Comparison of ENCODE assay signal across 10 cellular contexts in genomic region chrX:23334871-23335599, GRCh38. TPM values are rescaled to one million over a fixed set of nuclear protein-coding genes. Genes with fewer than 3 reads are reported as not detected.
A peak's percentile ranks its signal among the peaks of the same experiment; 100 is the strongest.
DNase-seq lines count a peak whose midpoint lies in the region; ATAC-seq and TF ChIP-seq lines count a peak whose summit lies in the region.
"Had no signal": no experiment of that assay in that cellular context is flagged by ENCODE, and none has a peak within 500 bp of the region (broad histone marks: within the 10 kb centered on the region; RNA-seq: fewer than 3 reads in every experiment).

No MANE protein-coding gene starts in this region.

- POLR2A ChIA-PET in naive thymus-derived CD4-positive, alpha-beta T cell (lab: Charles Lee), result no interaction called here

- no peak overlapping the region for H3K27ac ChIP-seq in naive thymus-derived CD4-positive, alpha-beta T cell (ENCODE audit: low read depth, low read length)

- H3K4me1 Mint-ChIP-seq in naive thymus-derived CD4-positive, alpha-beta T cell, result peaks cover 0 to 15% (median 11%) of the 10 kb centered on the region in 7 donors

- DNase-seq in stimulated activated CD4-positive, alpha-beta T cell treated with anti-CD3 and anti-CD28 coated beads, Interleukin-4, amount 100 ng/mL, for 1 hour, result peak; percentile 2
- DNase-seq in stimulated activated CD4-positive, alpha-beta T cell treated with anti-CD3 and anti-CD28 coated beads, Interleukin-1b, Interleukin-23, amount 100 ng/mL, for 48 hours, result no peak
- DNase-seq in astrocyte of the cerebellum (ENCODE audit: low read depth), result no peak
- no peak for DNase-seq in naive thymus-derived CD4-positive, alpha-beta T cell
- DNase-seq in mesenteric fat pad (ENCODE audit: low spot score), result no peak
- no peak for DNase-seq in epidermal melanocyte (ENCODE audit: insufficient read length, low spot score)

- H3K27me3 ChIP-seq in naive thymus-derived CD4-positive, alpha-beta T cell (ENCODE audit: control insufficient read depth in 2 of 2, insufficient read depth in 2 of 2, low read length in 2 of 2), result no peaks in the 10 kb centered on the region

- H3K36me3 ChIP-seq in naive thymus-derived CD4-positive, alpha-beta T cell (ENCODE audit: control insufficient read depth in 2 of 3, insufficient read depth in 3 of 3, low read length in 3 of 3), result no peaks in the 10 kb centered on the region

- CTCF ChIA-PET in naive thymus-derived CD4-positive, alpha-beta T cell (lab: Charles Lee), result no interaction called here

- H3K4me1 ChIP-seq in naive thymus-derived CD4-positive, alpha-beta T cell (ENCODE audit: control insufficient read depth in 2 of 2, insufficient read depth in 2 of 2, low read length in 2 of 2), result no peaks in the 10 kb centered on the region

- H3K27ac Mint-ChIP-seq in naive thymus-derived CD4-positive, alpha-beta T cell, result no peak overlapping the region
- H3K27ac Mint-ChIP-seq: T-helper 2 cell treated with Interferon-gamma antibody and Interleukin-4, amounts not matched to agents 5 μg/mL and 100 μg/mL, for 36 hours had no signal

- H3K36me3 Mint-ChIP-seq in naive thymus-derived CD4-positive, alpha-beta T cell, result no peaks in the 10 kb centered on the region

- in situ Hi-C loops in astrocyte of the cerebellum (cut with HindIII; ENCODE audit: low sequenced_read_pairs), result no loop called here

- peak overlapping the region; percentile 7 for H3K4me3 ChIP-seq in astrocyte of the cerebellum (ENCODE audit: low read depth, low read length)
- no peak overlapping the region for H3K4me3 ChIP-seq in naive thymus-derived CD4-positive, alpha-beta T cell (ENCODE audit: low read length)

- no peak for TF ChIP-seq CTCF in astrocyte of the cerebellum (IDR thresholded peaks at IDR 0.05; ENCODE audit: low read depth, low read length, missing control alignments)

- peaks cover 20 to 52% (median 39%) of the 10 kb centered on the region in 5 donors for H3K27me3 Mint-ChIP-seq in naive thymus-derived CD4-positive, alpha-beta T cell

- peak; percentile 12 for ATAC-seq in naive thymus-derived CD4-positive, alpha-beta T cell
- ATAC-seq in GM21576 (IDR thresholded peaks at IDR 0.05; ENCODE audit: unreplicated experiment) (no peak), GM21737 (IDR thresholded peaks at IDR 0.05; ENCODE audit: unreplicated experiment) (no peak)
- ATAC-seq: left lobe of liver had no signal

- no peaks in the 10 kb centered on the region for H3K9me3 ChIP-seq in naive thymus-derived CD4-positive, alpha-beta T cell (ENCODE audit: control insufficient read depth in 2 of 3, low read length in 3 of 3)

- peak overlapping the region in 7 of 10 donors; percentile 9 to 76 (median 57) for H3K4me3 Mint-ChIP-seq in naive thymus-derived CD4-positive, alpha-beta T cell
- H3K4me3 Mint-ChIP-seq: T-helper 2 cell treated with Interferon-gamma antibody and Interleukin-4, amounts not matched to agents 5 μg/mL and 100 μg/mL, for 36 hours had no signal

- intact Hi-C loops in naive thymus-derived CD4-positive, alpha-beta T cell (cut with micrococcal nuclease), result no loop called here

- peaks cover 0 to 2% (median 0%) of the 10 kb centered on the region in 11 donors for H3K9me3 Mint-ChIP-seq in naive thymus-derived CD4-positive, alpha-beta T cell
- H3K9me3 Mint-ChIP-seq: T-helper 2 cell treated with Interferon-gamma antibody and Interleukin-4, amounts not matched to agents 5 μg/mL and 100 μg/mL, for 36 hours had no signal

RNA-seq across cellular contexts. Expression of gene PTCHD1, which starts 0.4 kb away (rescaled TPM):
- not detected for total RNA-seq in naive thymus-derived CD4-positive, alpha-beta T cell
- polyA plus RNA-seq in naive thymus-derived CD4-positive, alpha-beta T cell, result not detected
- total RNA-seq in mesenteric fat pad, result 0.19 TPM
